26 cellular contexts compared by ENCODE assay signal in the genomic region with DNA sequence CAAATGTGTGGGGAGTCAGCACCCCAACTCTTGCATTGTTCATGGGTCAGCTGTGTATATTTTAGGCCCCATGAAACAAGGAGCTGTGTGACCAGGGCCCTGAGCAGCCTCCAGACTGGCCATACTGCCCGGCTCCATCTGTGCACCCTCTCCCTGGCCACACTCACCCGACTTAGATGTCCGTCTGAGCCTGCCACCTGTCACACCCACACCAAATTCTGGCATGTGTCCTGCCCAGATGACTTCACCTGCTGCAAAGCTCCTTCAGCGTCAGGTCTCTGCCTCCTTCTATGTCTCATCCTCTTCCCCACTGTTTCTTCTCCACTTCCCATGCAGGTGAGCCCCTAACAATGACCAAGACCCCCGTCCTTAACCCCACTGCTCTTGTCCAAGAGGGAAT.
DNase-seq lines count a peak whose midpoint lies in the region; ATAC-seq, FAIRE-seq and TF ChIP-seq lines count a peak whose summit lies in the region.
"Had no signal": no experiment of that assay in that cellular context is flagged by ENCODE, and none has a peak within 500 bp of the region (broad histone marks: within the 10 kb centered on the region; RNA-seq: fewer than 3 reads in every experiment).

No MANE protein-coding gene starts in this region.

- intact Hi-C loops in lower lobe of right lung (cut with DNase I) (no loop called here), HepG2 (cut with micrococcal nuclease; ENCODE audit: unreplicated experiment) (no loop called here)

- FAIRE-seq in HepG2 (lab: Jason Lieb, UNC): no peak
- FAIRE-seq: GM12891 had no signal

- H3K4me3 ChIP-seq in RWPE2 (ENCODE audit: severe bottlenecking) (no peak overlapping the region), lower lobe of right lung (no peak overlapping the region), suprapubic skin (no peak overlapping the region), HepG2 (replicated peaks in 1 of 3; ENCODE audit: insufficient read depth in 1 of 3, low read depth in 2 of 3, low read length in 3 of 3) (no peak overlapping the region)
- H3K4me3 ChIP-seq: HAP-1 had no signal

- no peak for TF ChIP-seq RAD21 in HepG2 (CRISPR knock-in tag; IDR thresholded peaks at IDR 0.05)

- TF ChIP-seq POLR2A in suprapubic skin (IDR thresholded peaks at IDR 0.05) (no peak), HepG2 (IDR thresholded peaks at IDR 0.05; ENCODE audit: insufficient read depth in 1 of 2, low read depth in 2 of 2, low read length in 2 of 2) (no peak)

- TF ChIP-seq EP300 in suprapubic skin (IDR thresholded peaks at IDR 0.05) (no peak), HepG2 (IDR thresholded peaks at IDR 0.05; ENCODE audit: low read depth in 2 of 2, low read length in 2 of 2) (no peak), HepG2 (CRISPR knock-in tag; IDR thresholded peaks at IDR 0.05; ENCODE audit: borderline replicate concordance) (no peak)

- POLR2A ChIA-PET in HepG2 (lab: Yijun Ruan, JAX): no interaction called here

- BruUV-seq in HepG2 (replicated peaks; lab: Mats Ljungman, UMichigan): no TSS peak

- peak overlapping the region; percentile 27 for H3K27ac ChIP-seq in RWPE2 (ENCODE audit: poor library complexity, severe bottlenecking)
- H3K27ac ChIP-seq in lower lobe of right lung: no peak overlapping the region
- H3K27ac ChIP-seq in suprapubic skin: peak overlapping the region; percentile 72
- no peak overlapping the region for H3K27ac ChIP-seq in HepG2 (ENCODE audit: extremely low read length, insufficient read depth, low read length)
- H3K27ac ChIP-seq: KMS-11 had no signal

- in situ Hi-C loops in HepG2 (cut with HindIII; ENCODE audit: extremely low pct_ligation_motif_present, low pct_unique_long_range_greater_than_20kb): no loop called here

- no peaks in the 10 kb centered on the region for H4K20me1 ChIP-seq in HepG2 (ENCODE audit: insufficient read depth, low read length)

- H3K9me3 ChIP-seq in RWPE2 (ENCODE audit: severe bottlenecking): no peaks in the 10 kb centered on the region
- no peaks in the 10 kb centered on the region for H3K9me3 ChIP-seq in lower lobe of right lung
- H3K9me3 ChIP-seq in suprapubic skin: no peaks in the 10 kb centered on the region
- no peaks in the 10 kb centered on the region for H3K9me3 ChIP-seq in HepG2 (ENCODE audit: low read length)
- H3K9me3 ChIP-seq: HAP-1 had no signal

- no peak overlapping the region for H2AFZ ChIP-seq in HepG2 (ENCODE audit: low read length)

- peaks cover 33% of the 10 kb centered on the region for H3K4me1 ChIP-seq in RWPE2 (ENCODE audit: insufficient read depth, poor library complexity, severe bottlenecking)
- H3K4me1 ChIP-seq in lower lobe of right lung: no peaks in the 10 kb centered on the region
- peaks cover 53% of the 10 kb centered on the region for H3K4me1 ChIP-seq in suprapubic skin
- peaks cover 8% of the 10 kb centered on the region; the same call in 1 of the 2 replicates for H3K4me1 ChIP-seq in HepG2 (ENCODE audit: insufficient read depth, low read length)

- no peaks in the 10 kb centered on the region for H3K36me3 ChIP-seq in RWPE2 (ENCODE audit: low read depth)
- no peaks in the 10 kb centered on the region for H3K36me3 ChIP-seq in lower lobe of right lung
- H3K36me3 ChIP-seq in suprapubic skin: no peaks in the 10 kb centered on the region
- H3K36me3 ChIP-seq in HepG2 (replicated peaks in 1 of 2; ENCODE audit: control insufficient read depth in 1 of 2, insufficient read depth in 2 of 2, low read length in 2 of 2): no peaks in the 10 kb centered on the region
- H3K36me3 ChIP-seq: HAP-1 had no signal

- no peak for DNase-seq in RWPE2 (ENCODE audit: low spot score)
- peak; percentile 87 for DNase-seq in cerebellum (ENCODE audit: low spot score)
- peak; percentile 23 for DNase-seq in lower lobe of right lung
- DNase-seq in suprapubic skin (ENCODE audit: low spot score in 2 of 2): no peak
- no peak for DNase-seq in HepG2 (ENCODE audit: low spot score)
- no peak for DNase-seq in activated T-cell treated with anti-CD3 and anti-CD28 coated beads for 4 hours
- DNase-seq: CD4-positive, alpha-beta memory T cell; COR-L47; DMS79; EL; GF-D8; GOT3; HFFc6; NCI-H1048; NCI-H1417; NCI-H1694; NCI-H2081 treated with DMSO at 0.1 percent for 48 hours; NCI-H2171; NCI-H524; NCI-H774; SHP77 had no signal

- WGBS in suprapubic skin: 66% methylated on average over 5 of the region's 5 CpGs
- WGBS in HepG2 (ENCODE audit: low lambda C conversion rate): 14% methylated on average over 5 of the region's 5 CpGs

- no peak overlapping the region for H3K4me2 ChIP-seq in HepG2 (ENCODE audit: low read depth, low read length)
- H3K4me2 ChIP-seq: KMS-11 had no signal

- TF ChIP-seq CTCF in RWPE2 (IDR thresholded peaks at IDR 0.05; ENCODE audit: poor library complexity, severe bottlenecking): no peak
- TF ChIP-seq CTCF in lower lobe of right lung (IDR thresholded peaks at IDR 0.05): no peak
- no peak for TF ChIP-seq CTCF in suprapubic skin (IDR thresholded peaks at IDR 0.05)
- no peak for TF ChIP-seq CTCF in HepG2 (CRISPR knock-in tag; IDR thresholded peaks at IDR 0.05)

- H3K79me2 ChIP-seq in HepG2 (ENCODE audit: insufficient read depth, low read length): no peaks in the 10 kb centered on the region

- H3K27me3 ChIP-seq in RWPE2 (ENCODE audit: insufficient read depth, poor library complexity, severe bottlenecking) (no peaks in the 10 kb centered on the region), lower lobe of right lung (ENCODE audit: low read depth) (no peaks in the 10 kb centered on the region), suprapubic skin (no peaks in the 10 kb centered on the region), HepG2 (ENCODE audit: control insufficient read depth in 1 of 2, insufficient read depth in 2 of 2, low read length in 2 of 2) (peaks cover 7 to 79% of the 10 kb centered on the region in 2 experiments)

- CTCF ChIA-PET in HepG2 (lab: Yijun Ruan, JAX; ENCODE audit: low intra/inter-chr PET ratio, low total read pairs): no interaction called here

- ATAC-seq in RWPE2 (ENCODE audit: low read depth) (no peak), lower lobe of right lung (no peak), HepG2 (no peak), GM19035 (IDR thresholded peaks at IDR 0.05; ENCODE audit: unreplicated experiment) (no peak), HG03097 (IDR thresholded peaks at IDR 0.05; ENCODE audit: low FRiP score, unreplicated experiment) (no peak)

- H3K9ac ChIP-seq in HepG2 (ENCODE audit: insufficient read depth, low read depth, low read length): no peak overlapping the region
- H3K9ac ChIP-seq: KMS-11 had no signal

TF ChIP-seq in HepG2, 621 proteins besides CTCF, POLR2A, EP300 and RAD21:
- TF ChIP-seq, protein P1, sequence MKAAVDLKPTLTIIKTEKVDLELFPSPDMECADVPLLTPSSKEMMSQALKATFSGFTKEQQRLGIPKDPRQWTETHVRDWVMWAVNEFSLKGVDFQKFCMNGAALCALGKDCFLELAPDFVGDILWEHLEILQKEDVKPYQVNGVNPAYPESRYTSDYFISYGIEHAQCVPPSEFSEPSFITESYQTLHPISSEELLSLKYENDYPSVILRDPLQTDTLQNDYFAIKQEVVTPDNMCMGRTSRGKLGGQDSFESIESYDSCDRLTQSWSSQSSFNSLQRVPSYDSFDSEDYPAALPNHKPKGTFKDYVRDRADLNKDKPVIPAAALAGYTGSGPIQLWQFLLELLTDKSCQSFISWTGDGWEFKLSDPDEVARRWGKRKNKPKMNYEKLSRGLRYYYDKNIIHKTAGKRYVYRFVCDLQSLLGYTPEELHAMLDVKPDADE (CRISPR knock-in tag; IDR thresholded peaks at IDR 0.05): no peak

Comparison
In these comparisons a context has a peak if more than half of its experiments do, and no peak if none do; other contexts are left out.
1. DNase-seq: peak in cerebellum (single experiment) and lower lobe of right lung (single experiment); none in RWPE2 (single experiment), suprapubic skin (0 of 2), HepG2 (single experiment) and activated T-cell treated with anti-CD3 and anti-CD28 coated beads for 4 hours (single experiment).
2. H3K27ac ChIP-seq: peak in RWPE2 (single experiment) and suprapubic skin (single experiment); none in lower lobe of right lung (single experiment) and HepG2 (single experiment).